8 cellular contexts compared by ENCODE assay signal in the genomic region with DNA sequence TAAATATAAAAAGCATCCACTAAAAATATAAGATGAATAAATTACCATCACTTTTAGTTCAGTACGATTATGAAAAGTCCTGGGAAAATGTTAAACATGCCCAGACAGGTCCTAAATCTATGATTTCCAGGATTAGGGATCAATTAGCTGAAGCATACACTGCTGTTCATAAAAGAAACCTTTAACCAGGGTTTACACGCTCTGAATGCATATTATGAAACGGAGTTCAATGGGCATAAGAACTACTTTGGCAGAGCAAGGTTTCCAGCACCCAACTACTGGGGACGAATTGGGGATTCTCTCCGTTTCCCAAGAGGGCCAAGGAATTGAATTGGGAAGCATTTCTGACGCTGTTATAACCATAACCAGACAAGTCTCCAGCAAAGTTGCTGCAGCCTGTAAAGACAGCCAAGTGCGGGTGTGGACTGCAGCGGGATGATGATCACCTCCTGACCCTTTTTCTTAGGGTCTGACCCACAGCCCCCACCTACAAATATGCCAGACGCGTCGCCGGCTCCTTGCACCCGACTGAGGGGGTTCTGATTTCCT. TPM values are rescaled to one million over a fixed set of nuclear protein-coding genes. Genes with fewer than 3 reads are reported as not detected.
A peak's percentile ranks its signal among the peaks of the same experiment; 100 is the strongest.
DNase-seq lines count a peak whose midpoint lies in the region; ATAC-seq and TF ChIP-seq lines count a peak whose summit lies in the region.

No MANE protein-coding gene starts in this region.

- ATAC-seq in gastrocnemius medialis = no peak
- no peak for ATAC-seq in GM21381 (IDR thresholded peaks at IDR 0.05; ENCODE audit: unreplicated experiment)
- no peak for ATAC-seq in sciatic nerve

- H3K4me2 ChIP-seq in SK-N-SH = peak overlapping the region; percentile 89

- 0% methylated on average over 8 of the region's 13 CpGs for WGBS in SK-N-SH (ENCODE audit: low lambda C conversion rate)

- no peak for TF ChIP-seq CTCF in SK-N-SH (IDR thresholded peaks at IDR 0.05)
- TF ChIP-seq CTCF in fibroblast of mammary gland (conservative IDR thresholded peaks at IDR 0.05; ENCODE audit: control insufficient read depth, insufficient read depth, low read depth, low read length) = no peak
- TF ChIP-seq CTCF in gastrocnemius medialis (IDR thresholded peaks at IDR 0.05 in 4 of 5, conservative IDR thresholded peaks at IDR 0.05 in 1 of 5) = no peak

- peaks cover 58% of the 10 kb centered on the region for H4K20me1 ChIP-seq in SK-N-SH (ENCODE audit: insufficient read depth)

- CTCF ChIA-PET in SK-N-SH (lab: Yijun Ruan, JAX) = interaction anchor here (0.8 to 1.8 kb wide), 7 partner anchors 61 to 304 kb away, joined by 3 to 6 read pairs (median 4); no protein-coding TSS in a partner anchor

- H3K27me3 ChIP-seq in H7 (ENCODE audit: control insufficient read depth, insufficient read depth, low read length) (peaks cover 5% of the 10 kb centered on the region; the same call in 1 of the 2 replicates), SK-N-SH (ENCODE audit: insufficient read depth) (no peaks in the 10 kb centered on the region), gastrocnemius medialis (no peaks in the 10 kb centered on the region)

- H3K79me2 ChIP-seq in SK-N-SH (ENCODE audit: insufficient read depth) = peaks cover 66% of the 10 kb centered on the region

- H3K9me3 ChIP-seq in SK-N-SH (no peaks in the 10 kb centered on the region), gastrocnemius medialis (no peaks in the 10 kb centered on the region)

- H3K4me3 ChIP-seq in H7 (ENCODE audit: insufficient read depth, low read depth, low read length) (peak overlapping the region; percentile 98), SK-N-SH (ENCODE audit: low read depth in 2 of 2, low read length in 1 of 2) (peak overlapping the region; percentile 89 to 98), fibroblast of mammary gland (ENCODE audit: control insufficient read depth, low read depth, low read length) (peak overlapping the region; percentile 75), gastrocnemius medialis (peak overlapping the region; percentile 76 to 88 (median 84))

- H3K27ac ChIP-seq in SK-N-SH (ENCODE audit: low read depth in 2 of 2, low read length in 1 of 2) = peak overlapping the region; percentile 61 to 95
- H3K27ac ChIP-seq in gastrocnemius medialis = peak overlapping the region in 1 of 4 donors; percentile 27

- no peak for TF ChIP-seq RAD21 in SK-N-SH (IDR thresholded peaks at IDR 0.05; ENCODE audit: low read length)

- no peaks in the 10 kb centered on the region for H3K9me2 ChIP-seq in SK-N-SH

- peaks cover 25 to 29% of the 10 kb centered on the region in 2 experiments; a peak in 3 of 4 replicates for H3K4me1 ChIP-seq in SK-N-SH (ENCODE audit: control insufficient read depth in 1 of 2, insufficient read depth in 2 of 2, low read depth in 1 of 2, low read length in 1 of 2)
- peaks cover 26 to 30% of the 10 kb centered on the region in 2 donors for H3K4me1 ChIP-seq in gastrocnemius medialis

- in situ Hi-C loops in gastrocnemius medialis (cut with MboI; ENCODE audit: low sequenced_read_pairs in 4 of 4) = loop anchor here in 1 of 4 donors (10.0 kb wide), 1 partner anchor 77 kb away; no protein-coding TSS in a partner anchor

- no peak for TF ChIP-seq POLR2A in gastrocnemius medialis (IDR thresholded peaks at IDR 0.05)
- no peak for TF ChIP-seq POLR2A in erythroblast (IDR thresholded peaks at IDR 0.05; ENCODE audit: low read length)

- no peaks in the 10 kb centered on the region for H3F3A ChIP-seq in SK-N-SH (replicated peaks; ENCODE audit: insufficient read depth)

- DNase-seq in H7 (no peak), SK-N-SH (no peak), fibroblast of mammary gland (ENCODE audit: low read depth) (peak; percentile 19), gastrocnemius medialis (no peak), sciatic nerve (ENCODE audit: low spot score) (no peak), erythroblast (lab: John Stamatoyannopoulos, UW) (no peak)
- DNase-seq in activated CD4-positive, alpha-beta T cell treated with anti-CD3 and anti-CD28 coated beads, Interleukin-2, amount 50 U/mL, for 1 hour = no peak

- POLR2A ChIA-PET in SK-N-SH (lab: Yijun Ruan, JAX) = no interaction called here

- H2AFZ ChIP-seq in SK-N-SH (ENCODE audit: low read depth) = no peak overlapping the region

- intact Hi-C loops in gastrocnemius medialis (cut with DNase I; ENCODE audit: low total_unique reads) (loop anchor here (5.0 to 10.0 kb wide), 3 partner anchors 250 to 457 kb away; partner anchors contain the start of genes DTL, INTS7 and RCOR3), sciatic nerve (cut with DNase I) (no loop called here)

- H3K36me3 ChIP-seq in H7 (replicated peaks; ENCODE audit: control insufficient read depth, insufficient read depth, low read length) (no peaks in the 10 kb centered on the region), SK-N-SH (replicated peaks in 1 of 2; ENCODE audit: control insufficient read depth in 1 of 2, insufficient read depth in 2 of 2, low read length in 1 of 2) (peaks cover 34 to 38% of the 10 kb centered on the region in 2 experiments), gastrocnemius medialis (peaks cover 0 to 14% of the 10 kb centered on the region in 2 donors)

- H3K9ac ChIP-seq in SK-N-SH = peak overlapping the region; percentile 66

- no peak for TF ChIP-seq EP300 in SK-N-SH (IDR thresholded peaks at IDR 0.05; ENCODE audit: borderline replicate concordance in 1 of 2, low read depth in 1 of 2, low read length in 1 of 2)

TF ChIP-seq in SK-N-SH, 30 proteins besides CTCF, POLR2A, EP300 and RAD21:
- peak; percentile 49; the same call in 1 of the 2 replicates for TF ChIP-seq TAF1 (IDR thresholded peaks at IDR 0.05; ENCODE audit: borderline replicate concordance, low read depth, low read length)
- no peak for TF ChIP-seq RFX5 (IDR thresholded peaks at IDR 0.05; ENCODE audit: low read length)

RNA-seq across cellular contexts. Expression of gene SLC30A1, which starts 1.6 kb away (rescaled TPM):
- total RNA-seq in H7 (2014; rRNA removed; shearing (Covaris generic)) = 9.1 and 12.4 TPM in 2 replicates
- polyA plus RNA-seq in SK-N-SH (2012; rRNA removed) = 6.9 and 7.2 TPM in 2 replicates
- polyA plus RNA-seq in SK-N-SH (2012; cell fraction: cytosol; rRNA removed) = 8.1 and 9.4 TPM in 2 replicates
- 8.6 and 10.0 TPM in 2 replicates for polyA plus RNA-seq in SK-N-SH (2012; cell fraction: nucleus; rRNA removed)
- 1 to 10 TPM; 1.3 to 3.0 (median 2.1) TPM for total RNA-seq in gastrocnemius medialis
- 24.6 TPM for total RNA-seq in sciatic nerve
